36 cellular contexts compared by ENCODE assay signal in genomic region chr3:102660653-102661052, GRCh38.
"Had no signal": no experiment of that assay in that cellular context is flagged by ENCODE, and none has a peak within 500 bp of the region (broad histone marks: within the 10 kb centered on the region; RNA-seq: fewer than 3 reads in every experiment).

No MANE protein-coding gene starts in this region.

- H3K27me3 ChIP-seq: adrenal gland, body of pancreas, brain microvascular endothelial cell, breast epithelium, cardiac muscle cell had no signal

- H3K36me3 ChIP-seq: adrenal gland, brain microvascular endothelial cell, breast epithelium, cardiac muscle cell had no signal

- H3K27ac ChIP-seq: adrenal gland, body of pancreas, brain microvascular endothelial cell, breast epithelium, cardiac muscle cell, VCaP had no signal

- FAIRE-seq: astrocyte, TTC549 had no signal

- H3K4me3 ChIP-seq: adrenal gland, body of pancreas, breast epithelium, cardiac muscle cell had no signal

- ATAC-seq: activated CD8-positive, alpha-beta T cell treated with anti-CD3 and anti-CD28 coated beads for 36 hours; activated naive CD4-positive, alpha-beta T cell treated with anti-CD3 and anti-CD28 coated beads, Interleukin-2, amount 50 U/mL, for 72 hours; activated T-cell treated with anti-CD3 and anti-CD28 coated beads, Interleukin-2, amount 50 U/mL, for 4 hours; activated T-cell treated with anti-CD3 and anti-CD28 coated beads, Interleukin-2, amount 50 U/mL, for 72 hours; activated T-helper 17 cell treated with anti-CD3 and anti-CD28 coated beads, Interleukin-2, amount 50 U/mL, for 72 hours; body of pancreas had no signal

- DNase-seq: activated B cell treated with CpG ODN at 0.5 μM for 24 hours; activated CD4-positive, alpha-beta memory T cell treated with anti-CD3 and anti-CD28 coated beads for 36 hours; activated CD4-positive, alpha-beta T cell treated with anti-CD3 and anti-CD28 coated beads for 4 hours; activated CD4-positive, alpha-beta T cell treated with anti-CD3 and anti-CD28 coated beads, Interleukin-2, amount 10 ng/mL, durations not matched to agents 24 days and 14 days; activated CD4-positive, alpha-beta T cell treated with anti-CD3 and anti-CD28 coated beads, Interleukin-2, amount 50 U/mL, for 1 hour; activated CD4-positive, alpha-beta T cell treated with anti-CD3 and anti-CD28 coated beads, Interleukin-2, amount 50 U/mL, for 4 hours; activated CD4-positive, CD25-positive, alpha-beta regulatory T cell treated with anti-CD3 and anti-CD28 coated beads, Interleukin-2, amount 50 U/mL, for 72 hours; activated CD8-positive, alpha-beta memory T cell treated with anti-CD3 and anti-CD28 coated beads, Interleukin-2, amount 50 U/mL, for 4 hours; activated CD8-positive, alpha-beta T cell treated with anti-CD3 and anti-CD28 coated beads for 36 hours; activated effector memory CD4-positive, alpha-beta T cell treated with anti-CD3 and anti-CD28 coated beads, Interleukin-2, amount 50 U/mL, for 16 hours; activated gamma-delta T cell treated with Interleukin-2 at 50 U/mL for 16 hours; activated naive CD4-positive, alpha-beta T cell; activated naive CD4-positive, alpha-beta T cell treated with anti-CD3 and anti-CD28 coated beads for 36 hours; activated naive CD4-positive, alpha-beta T cell treated with anti-CD3 and anti-CD28 coated beads, Interleukin-2, amount 50 U/mL, for 16 hours; activated naive CD8-positive, alpha-beta T cell treated with anti-CD3 and anti-CD28 coated beads for 36 hours; activated T-cell treated with anti-CD3 and anti-CD28 coated beads for 4 hours; activated T-cell treated with anti-CD3 and anti-CD28 coated beads, Interleukin-2, amount 50 U/mL, for 1 hour; activated T-cell treated with anti-CD3 and anti-CD28 coated beads, Interleukin-2, amount 50 U/mL, for 4 hours; activated T-cell treated with anti-CD3 and anti-CD28 coated beads, Interleukin-2, amount 50 U/mL, for 72 hours; adrenal gland; amniotic stem cell; aorta; body of pancreas; brain microvascular endothelial cell; caudate nucleus; cerebellar nuclear complex; T-helper 1 cell; T-helper 2 cell; T-helper 9 cell had no signal

- H3K4me1 ChIP-seq: adrenal gland, body of pancreas, breast epithelium had no signal

- H3K9me3 ChIP-seq: adrenal gland, body of pancreas, breast epithelium had no signal
